ENCODE assay signal across 9 cellular contexts in genomic region chr12:50211392-50212070, GRCh38. TPM values are rescaled to one million over a fixed set of nuclear protein-coding genes. Genes with fewer than 3 reads are reported as not detected.
A peak's percentile ranks its signal among the peaks of the same experiment; 100 is the strongest.
DNase-seq lines count a peak whose midpoint lies in the region; ATAC-seq and TF ChIP-seq lines count a peak whose summit lies in the region.
"Had no signal": no experiment of that assay in that cellular context is flagged by ENCODE, and none has a peak within 500 bp of the region (broad histone marks: within the 10 kb centered on the region; RNA-seq: fewer than 3 reads in every experiment).

No MANE protein-coding gene starts in this region.

- H3K9me3 ChIP-seq in prostate gland = no peaks in the 10 kb centered on the region

- peaks cover 1% of the 10 kb centered on the region for H3K36me3 Mint-ChIP-seq in T-cell

- 64% methylated on average over 6 of the region's 6 CpGs for WGBS in prostate gland

- TF ChIP-seq POLR2A in prostate gland (IDR thresholded peaks at IDR 0.05) = no peak

- H3K4me1 ChIP-seq in prostate gland (replicated peaks) = no peaks in the 10 kb centered on the region

- TF ChIP-seq CTCF in fibroblast of pulmonary artery (IDR thresholded peaks at IDR 0.05; ENCODE audit: low read length, missing control alignments) (no peak), prostate gland (IDR thresholded peaks at IDR 0.05) (no peak)

- ATAC-seq in T-cell (replicated peaks in 1 of 4) = peak; percentile 33 to 71 (median 52)

- H3K27me3 ChIP-seq in prostate gland (replicated peaks; ENCODE audit: insufficient read depth) = no peaks in the 10 kb centered on the region

- CTCF ChIA-PET in T-cell (lab: Charles Lee) = interaction anchor here (0.5 to 3.8 kb wide), 7 partner anchors 10 to 960 kb away, joined by 3 to 21 read pairs (median 5); no protein-coding TSS in a partner anchor

- H3K36me3 ChIP-seq in prostate gland = no peaks in the 10 kb centered on the region

- POLR2A ChIA-PET in T-cell (lab: Charles Lee) = interaction anchor here in 1 of 2 donors (0.6 to 1.4 kb wide), 3 partner anchors 9 to 370 kb away, joined by 3 to 7 read pairs (median 3); no protein-coding TSS in a partner anchor

- peak overlapping the region; percentile 19 to 44 for H3K27ac ChIP-seq in prostate gland

- intact Hi-C loops in prostate gland (cut with DNase I) = no loop called here
- intact Hi-C loops in posterior vena cava (cut with DNase I) = no loop called here

- peaks cover 40 to 51% (median 47%) of the 10 kb centered on the region in 3 donors for H3K4me1 Mint-ChIP-seq in T-cell

- H3K27me3 Mint-ChIP-seq in T-cell = no peaks in the 10 kb centered on the region

- DNase-seq in GM03348 (ENCODE audit: low spot score) (peak; percentile 52), T-cell (no peak), fibroblast of pulmonary artery (ENCODE audit: low read depth) (peak; percentile 63), prostate gland (ENCODE audit: low spot score) (no peak), HT-29 (ENCODE audit: low spot score) (no peak), NCI-H510A treated with DMSO at 0.1 percent for 48 hours (lab: John Stamatoyannopoulos, UW) (no peak), SW480 (ENCODE audit: low spot score) (no peak), posterior vena cava (ENCODE audit: low spot score) (no peak)
- DNase-seq: effector CD8-positive, alpha-beta T cell had no signal

- H3K9me3 Mint-ChIP-seq in T-cell = no peaks in the 10 kb centered on the region

- peak overlapping the region; percentile 97 to 99 for H3K27ac Mint-ChIP-seq in T-cell

- peak overlapping the region; percentile 41 to 71 (median 53) for H3K4me3 Mint-ChIP-seq in T-cell

- H3K4me3 ChIP-seq in fibroblast of pulmonary artery (replicated peaks; ENCODE audit: low read depth, low read length) = no peak overlapping the region
- H3K4me3 ChIP-seq in prostate gland = no peak overlapping the region

RNA-seq across cellular contexts. Expression of gene CERS5, which starts 44.4 kb away (rescaled TPM):
- 10 to 100 TPM; 41.1 to 58.5 (median 46.2) TPM for total RNA-seq in T-cell
- 10 to 100 TPM; 27.6 to 41.7 TPM for total RNA-seq in prostate gland
- total RNA-seq in HT-29 (2014; rRNA removed; shearing (Covaris generic)) = 13.9 and 20.5 TPM in 2 replicates
- total RNA-seq in posterior vena cava = 10 to 100 TPM; 43.3 to 44.0 TPM

Comparison
In these comparisons a context has a peak if more than half of its experiments do, and no peak if none do; other contexts are left out.
1. DNase-seq: peak in GM03348 (single experiment) and fibroblast of pulmonary artery (single experiment); none in T-cell (0 of 34), prostate gland (single experiment), HT-29 (single experiment), NCI-H510A treated with DMSO at 0.1 percent for 48 hours (single experiment), SW480 (single experiment) and posterior vena cava (single experiment).